Comparison of ENCODE assay signal across 10 cellular contexts in the genomic region with DNA sequence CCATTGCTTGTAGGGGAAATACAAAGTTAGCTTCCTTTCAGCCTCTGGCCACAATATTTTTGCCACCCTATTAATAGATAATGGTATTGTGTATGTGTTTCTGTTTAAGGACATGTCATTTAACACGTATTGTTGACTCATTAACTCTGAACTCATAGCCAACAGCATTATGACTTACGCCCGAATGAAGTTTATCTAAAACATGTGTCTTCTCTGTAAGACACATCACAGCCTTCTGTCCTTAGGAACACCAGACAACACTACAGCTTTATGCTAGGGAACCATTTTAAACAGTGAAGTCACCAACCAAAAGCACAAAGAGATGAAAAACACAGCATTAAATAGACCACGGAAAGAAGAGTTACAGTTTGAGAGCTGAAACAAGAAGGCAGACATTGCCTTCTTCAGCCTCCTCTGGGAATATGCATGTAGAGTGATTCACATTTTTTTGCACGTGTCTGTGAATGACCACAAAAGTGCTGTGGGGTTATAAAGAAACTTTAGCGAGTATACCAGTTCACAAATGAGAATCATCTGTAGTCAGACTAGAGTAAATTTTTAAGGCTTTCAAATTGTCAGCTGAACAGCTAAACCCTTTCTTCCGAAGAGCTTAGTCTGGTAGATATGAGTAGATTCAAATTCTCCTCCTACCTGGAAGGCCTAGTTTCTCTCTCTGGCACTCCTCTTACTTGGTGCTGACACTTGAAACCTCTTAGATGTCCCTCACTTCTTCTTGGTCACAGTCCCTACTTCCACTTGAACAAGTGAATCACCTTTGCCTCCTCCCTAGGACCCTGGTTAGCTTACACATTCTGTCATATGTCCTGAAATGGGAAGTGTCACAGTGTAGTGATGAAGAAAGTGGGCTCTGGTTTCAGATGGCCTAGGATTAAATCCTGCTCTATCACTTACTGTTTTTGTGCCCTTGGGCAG. TPM values are rescaled to one million over a fixed set of nuclear protein-coding genes. Genes with fewer than 3 reads are reported as not detected.
DNase-seq lines count a peak whose midpoint lies in the region; ATAC-seq, FAIRE-seq and TF ChIP-seq lines count a peak whose summit lies in the region.
"Had no signal": no experiment of that assay in that cellular context is flagged by ENCODE, and none has a peak within 500 bp of the region (broad histone marks: within the 10 kb centered on the region; RNA-seq: fewer than 3 reads in every experiment).

No MANE protein-coding gene starts in this region.

- H3K4me3 ChIP-seq in A549 (no peak overlapping the region), BE2C (ENCODE audit: low read depth, low read length) (no peak overlapping the region)

- TF ChIP-seq POLR2A in A549 (IDR thresholded peaks at IDR 0.05; ENCODE audit: low read length): no peak

- no peaks in the 10 kb centered on the region for H3K27me3 Mint-ChIP-seq in activated T-helper 2 cell treated with anti-CD3 and anti-CD28 coated beads, Interferon-gamma antibody, Interleukin-2, Interleukin-4, amounts not matched to agents 10 μg/mL and 5 μg/mL and 100 μg/mL, durations not matched to agents 14 hours and 24 hours and 36 hours (ENCODE audit: low read depth)

- H3K4me3 Mint-ChIP-seq in activated T-helper 2 cell treated with anti-CD3 and anti-CD28 coated beads, Interferon-gamma antibody, Interleukin-2, Interleukin-4, amounts not matched to agents 10 μg/mL and 5 μg/mL and 100 μg/mL, durations not matched to agents 14 hours and 24 hours and 36 hours (ENCODE audit: low read depth): no peak overlapping the region
- H3K4me3 Mint-ChIP-seq: nephron had no signal

- intact Hi-C loops in activated T-helper 2 cell treated with anti-CD3 and anti-CD28 coated beads, Interferon-gamma antibody, Interleukin-2, Interleukin-4, amounts not matched to agents 10 μg/mL and 5 μg/mL and 100 μg/mL, durations not matched to agents 14 hours and 24 hours and 36 hours (cut with micrococcal nuclease): no loop called here
- intact Hi-C loops in posterior cingulate gyrus (cut with DNase I): no loop called here

- POLR2A ChIA-PET in A549 (lab: Yijun Ruan, JAX): no interaction called here

- peaks cover 61% of the 10 kb centered on the region for H3K4me1 Mint-ChIP-seq in activated T-helper 2 cell treated with anti-CD3 and anti-CD28 coated beads, Interferon-gamma antibody, Interleukin-2, Interleukin-4, amounts not matched to agents 10 μg/mL and 5 μg/mL and 100 μg/mL, durations not matched to agents 14 hours and 24 hours and 36 hours (ENCODE audit: low read depth)
- H3K4me1 Mint-ChIP-seq: nephron had no signal

- CTCF ChIA-PET in A549 (lab: Yijun Ruan, JAX): no interaction called here

- TF ChIP-seq CTCF in A549 (IDR thresholded peaks at IDR 0.05) (no peak), BE2C (IDR thresholded peaks at IDR 0.05; ENCODE audit: low read depth, low read length) (no peak)

- H3K4me1 ChIP-seq in A549 (no peaks in the 10 kb centered on the region), BE2C (no peaks in the 10 kb centered on the region)

- FAIRE-seq in A549 (lab: Jason Lieb, UNC): peak; percentile 32

- no peak for TF ChIP-seq RAD21 in A549 (conservative IDR thresholded peaks at IDR 0.05 in 1 of 2, IDR thresholded peaks at IDR 0.05 in 1 of 2)

- no peaks in the 10 kb centered on the region for H3K9me3 ChIP-seq in A549
- no peaks in the 10 kb centered on the region for H3K9me3 ChIP-seq in BE2C

- no peak for TF ChIP-seq EP300 in A549 (IDR thresholded peaks at IDR 0.05)

- DNase-seq in A549 (ENCODE audit: low read depth in 1 of 2, low spot score in 1 of 2): no peak
- no peak for DNase-seq in activated T-helper 2 cell treated with anti-CD3 and anti-CD28 coated beads, Interferon-gamma antibody, Interleukin-2, Interleukin-4, amounts not matched to agents 10 μg/mL and 5 μg/mL and 100 μg/mL, durations not matched to agents 14 hours and 24 hours and 36 hours (ENCODE audit: low spot score)
- no peak for DNase-seq in BE2C
- DNase-seq in DMS53 (lab: John Stamatoyannopoulos, UW): no peak
- DNase-seq in globus pallidus (ENCODE audit: low spot score): no peak
- DNase-seq in posterior cingulate gyrus: no peak
- DNase-seq: NCI-H82 had no signal

- no peaks in the 10 kb centered on the region for H3K36me3 ChIP-seq in BE2C

- H3K4me2 ChIP-seq in A549: no peak overlapping the region

- no peaks in the 10 kb centered on the region for H3K27me3 ChIP-seq in BE2C

- 28% methylated on average over 7 of the region's 7 CpGs for WGBS in A549 (ENCODE audit: missing lambda C conversion rate)

- no peaks in the 10 kb centered on the region for H3K9me3 Mint-ChIP-seq in activated T-helper 2 cell treated with anti-CD3 and anti-CD28 coated beads, Interferon-gamma antibody, Interleukin-2, Interleukin-4, amounts not matched to agents 10 μg/mL and 5 μg/mL and 100 μg/mL, durations not matched to agents 14 hours and 24 hours and 36 hours
- H3K9me3 Mint-ChIP-seq: nephron had no signal

- H3K36me3 Mint-ChIP-seq in activated T-helper 2 cell treated with anti-CD3 and anti-CD28 coated beads, Interferon-gamma antibody, Interleukin-2, Interleukin-4, amounts not matched to agents 10 μg/mL and 5 μg/mL and 100 μg/mL, durations not matched to agents 14 hours and 24 hours and 36 hours (ENCODE audit: low read depth): peaks cover 60% of the 10 kb centered on the region

- ATAC-seq in A549 (no peak), GM18909 (IDR thresholded peaks at IDR 0.05; ENCODE audit: poor library complexity, unreplicated experiment) (peak; percentile 86), HG03064 (IDR thresholded peaks at IDR 0.05; ENCODE audit: low read depth, unreplicated experiment) (peak; percentile 69)

- no peak overlapping the region for H3K27ac ChIP-seq in A549

- peak overlapping the region; percentile 79 for H3K27ac Mint-ChIP-seq in activated T-helper 2 cell treated with anti-CD3 and anti-CD28 coated beads, Interferon-gamma antibody, Interleukin-2, Interleukin-4, amounts not matched to agents 10 μg/mL and 5 μg/mL and 100 μg/mL, durations not matched to agents 14 hours and 24 hours and 36 hours
- H3K27ac Mint-ChIP-seq: nephron had no signal

TF ChIP-seq in A549, 52 proteins besides CTCF, POLR2A, EP300 and RAD21:
- TF ChIP-seq ZSCAN20 (CRISPR knock-in tag; IDR thresholded peaks at IDR 0.05) (no peak), CBX2 (IDR thresholded peaks at IDR 0.05; ENCODE audit: borderline replicate concordance, low read depth) (no peak), NFE2L2 (conservative IDR thresholded peaks at IDR 0.05; ENCODE audit: low read length) (no peak), RARB (CRISPR knock-in tag; IDR thresholded peaks at IDR 0.05) (no peak), FOSB (CRISPR knock-in tag; IDR thresholded peaks at IDR 0.05) (no peak), CHD2 (IDR thresholded peaks at IDR 0.05; ENCODE audit: low read length, partially characterized antibody) (no peak), RCOR1 (IDR thresholded peaks at IDR 0.05; ENCODE audit: low read depth, low read length) (no peak), HOXA7 (CRISPR knock-in tag; IDR thresholded peaks at IDR 0.05) (no peak), ZNF302 (CRISPR knock-in tag; IDR thresholded peaks at IDR 0.05) (no peak), KDM1A (IDR thresholded peaks at IDR 0.05; ENCODE audit: low read depth) (no peak), CEBPB (IDR thresholded peaks at IDR 0.05) (no peak), TP53 (CRISPR knock-in tag; IDR thresholded peaks at IDR 0.05) (no peak), POLR2AphosphoS2 (conservative IDR thresholded peaks at IDR 0.05; ENCODE audit: low read length) (no peak)
- TF ChIP-seq, protein P1, sequence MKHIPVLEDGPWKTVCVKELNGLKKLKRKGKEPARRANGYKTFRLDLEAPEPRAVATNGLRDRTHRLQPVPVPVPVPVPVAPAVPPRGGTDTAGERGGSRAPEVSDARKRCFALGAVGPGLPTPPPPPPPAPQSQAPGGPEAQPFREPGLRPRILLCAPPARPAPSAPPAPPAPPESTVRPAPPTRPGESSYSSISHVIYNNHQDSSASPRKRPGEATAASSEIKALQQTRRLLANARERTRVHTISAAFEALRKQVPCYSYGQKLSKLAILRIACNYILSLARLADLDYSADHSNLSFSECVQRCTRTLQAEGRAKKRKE (CRISPR knock-in tag; IDR thresholded peaks at IDR 0.05; ENCODE audit: low read depth): no peak
- TF ChIP-seq, protein P2, sequence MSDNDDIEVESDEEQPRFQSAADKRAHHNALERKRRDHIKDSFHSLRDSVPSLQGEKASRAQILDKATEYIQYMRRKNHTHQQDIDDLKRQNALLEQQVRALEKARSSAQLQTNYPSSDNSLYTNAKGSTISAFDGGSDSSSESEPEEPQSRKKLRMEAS (IDR thresholded peaks at IDR 0.05): no peak
- TF ChIP-seq, protein P3, sequence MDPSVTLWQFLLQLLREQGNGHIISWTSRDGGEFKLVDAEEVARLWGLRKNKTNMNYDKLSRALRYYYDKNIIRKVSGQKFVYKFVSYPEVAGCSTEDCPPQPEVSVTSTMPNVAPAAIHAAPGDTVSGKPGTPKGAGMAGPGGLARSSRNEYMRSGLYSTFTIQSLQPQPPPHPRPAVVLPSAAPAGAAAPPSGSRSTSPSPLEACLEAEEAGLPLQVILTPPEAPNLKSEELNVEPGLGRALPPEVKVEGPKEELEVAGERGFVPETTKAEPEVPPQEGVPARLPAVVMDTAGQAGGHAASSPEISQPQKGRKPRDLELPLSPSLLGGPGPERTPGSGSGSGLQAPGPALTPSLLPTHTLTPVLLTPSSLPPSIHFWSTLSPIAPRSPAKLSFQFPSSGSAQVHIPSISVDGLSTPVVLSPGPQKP (IDR thresholded peaks at IDR 0.05; ENCODE audit: low read depth, low read length): no peak

RNA-seq across cellular contexts. Expression of a gene that starts 32.2 kb away (rescaled TPM):
- polyA plus RNA-seq in A549 (2011; rRNA removed): 0.07 TPM in 1 of 2 replicates, not detected in the other
- polyA plus RNA-seq in A549 (2012; cell fraction: cytosol; rRNA removed): not detected in 2 replicates
- not detected in 2 replicates for polyA plus RNA-seq in A549 (2012; cell fraction: nucleus; rRNA removed)
- polyA plus RNA-seq in A549 (2017; fragmentation: RNase III; extraction: RNeasy Plus Mini Kit Qiagen cat#74134 plus additional on column Dnase treatment): not detected in 3 replicates
- polyA minus RNA-seq in A549 (2011; rRNA and poly(A)+ RNA removed): not detected in 2 replicates
- 91.5 and 93.2 TPM in 2 replicates for total RNA-seq in activated T-helper 2 cell treated with anti-CD3 and anti-CD28 coated beads, Interferon-gamma antibody, Interleukin-2, Interleukin-4, amounts not matched to agents 10 μg/mL and 5 μg/mL and 100 μg/mL, durations not matched to agents 14 hours and 24 hours and 36 hours
- not detected for polyA plus RNA-seq in BE2C (2012; ENCODE audit: insufficient read depth, insufficient read length, low read depth)

Comparison
In these comparisons a context has a peak if more than half of its experiments do, and no peak if none do; other contexts are left out.
1. ATAC-seq: peak in GM18909 (single experiment) and HG03064 (single experiment); none in A549 (0 of 2).